In the genomic region with DNA sequence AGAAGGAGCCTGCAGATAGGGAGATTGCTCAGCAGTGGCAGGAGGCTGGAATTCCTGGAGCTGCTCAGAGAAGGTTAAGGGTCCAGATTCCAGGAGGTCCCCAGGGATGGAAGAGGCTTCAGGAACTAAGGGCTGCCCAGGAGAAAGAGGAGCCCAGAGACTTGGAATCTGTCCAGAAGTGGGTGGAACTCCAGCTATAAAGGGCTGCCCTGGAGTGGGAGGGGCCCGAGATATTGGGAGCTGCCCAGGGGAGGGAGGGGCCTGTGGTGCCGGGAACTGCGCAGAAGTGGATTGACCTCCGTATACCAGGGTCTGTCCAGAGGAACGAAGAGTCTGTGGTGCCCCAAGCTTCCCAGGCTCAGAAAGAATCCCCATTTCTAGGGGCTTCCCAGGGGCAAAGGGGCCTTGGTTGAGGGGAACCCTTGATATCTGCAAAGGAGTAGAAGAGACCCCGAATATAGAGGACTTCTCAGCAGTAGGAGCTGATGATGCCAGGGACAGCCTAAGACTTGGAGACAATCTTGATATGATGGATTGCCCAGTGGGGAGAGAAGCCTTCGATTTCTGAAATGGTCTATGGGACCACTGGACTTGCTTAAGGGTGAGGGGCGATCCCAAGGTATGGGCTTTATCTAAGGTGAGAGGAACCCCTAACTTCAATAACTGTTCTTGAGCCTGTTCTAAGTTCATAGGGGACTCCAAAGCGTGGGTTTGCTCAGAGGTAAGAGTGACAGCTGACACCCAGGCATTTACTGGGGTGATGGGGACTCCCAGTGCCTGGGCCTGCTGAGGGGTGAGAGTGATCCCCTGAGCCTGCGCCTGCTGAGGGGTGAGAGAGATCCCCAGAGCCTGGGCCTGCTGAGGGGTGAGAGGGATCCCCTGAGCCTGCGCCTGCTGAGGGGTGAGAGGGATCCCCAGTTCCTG, we compare ENCODE assay signal across 18 cellular contexts. TPM values are rescaled to one million over a fixed set of nuclear protein-coding genes. Genes with fewer than 3 reads are reported as not detected.
A peak's percentile ranks its signal among the peaks of the same experiment; 100 is the strongest.
DNase-seq lines count a peak whose midpoint lies in the region; ATAC-seq and TF ChIP-seq lines count a peak whose summit lies in the region.
"Had no signal": no experiment of that assay in that cellular context is flagged by ENCODE, and none has a peak within 500 bp of the region (broad histone marks: within the 10 kb centered on the region; RNA-seq: fewer than 3 reads in every experiment).

No MANE protein-coding gene starts in this region.

- no peaks in the 10 kb centered on the region for H3K27me3 ChIP-seq in BE2C
- H3K27me3 ChIP-seq: adrenal gland, BLaER1 had no signal

- ATAC-seq in mucosa of descending colon, result peak; percentile 82
- ATAC-seq: PC-3 had no signal

- intact Hi-C loops in mucosa of descending colon (cut with DNase I, micrococcal nuclease), result no loop called here

- H3K4me1 ChIP-seq in BE2C (no peaks in the 10 kb centered on the region; the same call in 1 of the 2 replicates), mucosa of descending colon (ENCODE audit: low read depth) (peaks cover 3% of the 10 kb centered on the region)

- no peak for TF ChIP-seq CTCF in BE2C (IDR thresholded peaks at IDR 0.05; ENCODE audit: low read depth, low read length)
- no peak for TF ChIP-seq CTCF in mucosa of descending colon (IDR thresholded peaks at IDR 0.05)
- no peak for TF ChIP-seq CTCF in GM13977 (IDR thresholded peaks at IDR 0.05; ENCODE audit: extremely low read depth, insufficient read depth, missing control alignments)

- in situ Hi-C loops in GM13977 (cut with MboI; ENCODE audit: low pct_unique_long_range_greater_than_20kb, low sequenced_read_pairs, unreplicated experiment), result no loop called here

- DNase-seq in BE2C (peak; percentile 93), LoVo (ENCODE audit: low spot score) (peak; percentile 85), cerebellar cortex (ENCODE audit: low spot score) (peak; percentile 5), mucosa of descending colon (peak in 2 of 3 donors; percentile 62 to 76), OCI-M2 (lab: John Stamatoyannopoulos, UW; ENCODE audit: unreplicated experiment) (no peak), GM13977 (ENCODE audit: low spot score) (no peak), T1000 (lab: John Stamatoyannopoulos, UW) (no peak), amygdala (lab: John Stamatoyannopoulos, UW) (no peak)
- DNase-seq: activated CD4-positive, alpha-beta T cell treated with anti-CD3 and anti-CD28 coated beads for 4 hours; activated T-cell treated with anti-CD3 and anti-CD28 coated beads, Interleukin-2, amount 50 U/mL, for 48 hours; cortex of kidney; PC-3; stimulated activated CD4-positive, alpha-beta T cell treated with anti-CD3 and anti-CD28 coated beads, Interleukin-4, amount 100 ng/mL, for 1 hour; T-helper 1 cell had no signal

- H3K9me3 ChIP-seq in BE2C, result no peaks in the 10 kb centered on the region
- H3K9me3 ChIP-seq in mucosa of descending colon, result no peaks in the 10 kb centered on the region
- H3K9me3 ChIP-seq: adrenal gland, BLaER1 had no signal

- peak overlapping the region; percentile 35 for H3K4me3 ChIP-seq in BE2C (ENCODE audit: low read depth, low read length)
- H3K4me3 ChIP-seq in mucosa of descending colon, result no peak overlapping the region
- H3K4me3 ChIP-seq: adrenal gland, BLaER1 had no signal

- H3K36me3 ChIP-seq in BE2C (no peaks in the 10 kb centered on the region), mucosa of descending colon (ENCODE audit: low read depth) (no peaks in the 10 kb centered on the region)
- H3K36me3 ChIP-seq: adrenal gland, BLaER1 had no signal

RNA-seq across cellular contexts. Expression of a gene that starts 45.0 kb away (rescaled TPM):
- polyA plus RNA-seq in BE2C (2012; ENCODE audit: insufficient read depth, insufficient read length, low read depth), result not detected
- total RNA-seq in mucosa of descending colon, result not detected
- total RNA-seq: adrenal gland, G401, H1, PC-3 had no signal
- polyA plus RNA-seq: H1 had no signal

RNA-seq across cellular contexts. Expression of a gene that starts 49.3 kb away (rescaled TPM):
- 26.5 TPM for polyA plus RNA-seq in BE2C (2012; ENCODE audit: insufficient read depth, insufficient read length, low read depth)
- total RNA-seq in mucosa of descending colon, result 10 to 100 TPM; 42.1 to 71.7 (median 53.1) TPM

Comparison
In these comparisons a context has a peak if more than half of its experiments do, and no peak if none do; other contexts are left out.
1. DNase-seq: peak in BE2C (single experiment), LoVo (single experiment), cerebellar cortex (single experiment) and mucosa of descending colon (2 of 3); none in OCI-M2 (single experiment), GM13977 (single experiment), T1000 (single experiment) and amygdala (0 of 56).